ENCODE assay signal across 2 cellular contexts in the genomic region with DNA sequence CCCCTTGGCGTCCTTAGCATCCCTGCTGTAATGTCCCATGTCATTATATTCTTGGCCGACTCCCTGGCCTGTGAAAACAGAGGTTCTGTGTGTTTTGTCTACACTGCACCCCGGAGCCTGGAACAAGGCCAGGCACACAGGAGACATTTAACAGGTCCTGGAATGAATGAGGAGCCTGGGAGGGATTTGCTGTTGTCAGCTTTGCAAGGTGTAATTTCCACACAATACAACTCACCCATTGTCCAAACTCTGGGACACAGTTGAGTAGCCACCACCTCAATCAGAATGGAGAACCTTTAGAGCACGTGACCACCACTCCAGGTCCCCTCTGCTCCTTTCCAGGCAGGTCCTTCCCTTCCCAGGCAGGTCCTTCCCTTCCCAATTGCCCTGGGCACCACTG.
TF ChIP-seq lines count a peak whose summit lies in the region.

No MANE protein-coding gene starts in this region.

TF ChIP-seq in Ishikawa, 13 proteins besides CTCF, POLR2A, EP300 and RAD21:
- TF ChIP-seq FOXM1 (IDR thresholded peaks at IDR 0.05; ENCODE audit: borderline replicate concordance, low read depth): 0 out of 2 replicates have a peak, but pooled peaks have one; percentile 17
- TF ChIP-seq TCF12 (IDR thresholded peaks at IDR 0.05; ENCODE audit: low read depth): no peak
- TF ChIP-seq TAF1 (IDR thresholded peaks at IDR 0.05; ENCODE audit: low read depth): no peak
- peak; percentile 78 for TF ChIP-seq NFIC (IDR thresholded peaks at IDR 0.05)
- TF ChIP-seq CEBPB (IDR thresholded peaks at IDR 0.05): no peak
- TF ChIP-seq YY1 (IDR thresholded peaks at IDR 0.05; ENCODE audit: low read depth): no peak
- TF ChIP-seq ZBTB7A (IDR thresholded peaks at IDR 0.05; ENCODE audit: low read depth): no peak
- TF ChIP-seq TEAD4 (IDR thresholded peaks at IDR 0.05): 0 out of 2 replicates have a peak, but pooled peaks have one; percentile 30
- TF ChIP-seq, protein P1, sequence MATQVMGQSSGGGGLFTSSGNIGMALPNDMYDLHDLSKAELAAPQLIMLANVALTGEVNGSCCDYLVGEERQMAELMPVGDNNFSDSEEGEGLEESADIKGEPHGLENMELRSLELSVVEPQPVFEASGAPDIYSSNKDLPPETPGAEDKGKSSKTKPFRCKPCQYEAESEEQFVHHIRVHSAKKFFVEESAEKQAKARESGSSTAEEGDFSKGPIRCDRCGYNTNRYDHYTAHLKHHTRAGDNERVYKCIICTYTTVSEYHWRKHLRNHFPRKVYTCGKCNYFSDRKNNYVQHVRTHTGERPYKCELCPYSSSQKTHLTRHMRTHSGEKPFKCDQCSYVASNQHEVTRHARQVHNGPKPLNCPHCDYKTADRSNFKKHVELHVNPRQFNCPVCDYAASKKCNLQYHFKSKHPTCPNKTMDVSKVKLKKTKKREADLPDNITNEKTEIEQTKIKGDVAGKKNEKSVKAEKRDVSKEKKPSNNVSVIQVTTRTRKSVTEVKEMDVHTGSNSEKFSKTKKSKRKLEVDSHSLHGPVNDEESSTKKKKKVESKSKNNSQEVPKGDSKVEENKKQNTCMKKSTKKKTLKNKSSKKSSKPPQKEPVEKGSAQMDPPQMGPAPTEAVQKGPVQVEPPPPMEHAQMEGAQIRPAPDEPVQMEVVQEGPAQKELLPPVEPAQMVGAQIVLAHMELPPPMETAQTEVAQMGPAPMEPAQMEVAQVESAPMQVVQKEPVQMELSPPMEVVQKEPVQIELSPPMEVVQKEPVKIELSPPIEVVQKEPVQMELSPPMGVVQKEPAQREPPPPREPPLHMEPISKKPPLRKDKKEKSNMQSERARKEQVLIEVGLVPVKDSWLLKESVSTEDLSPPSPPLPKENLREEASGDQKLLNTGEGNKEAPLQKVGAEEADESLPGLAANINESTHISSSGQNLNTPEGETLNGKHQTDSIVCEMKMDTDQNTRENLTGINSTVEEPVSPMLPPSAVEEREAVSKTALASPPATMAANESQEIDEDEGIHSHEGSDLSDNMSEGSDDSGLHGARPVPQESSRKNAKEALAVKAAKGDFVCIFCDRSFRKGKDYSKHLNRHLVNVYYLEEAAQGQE (IDR thresholded peaks at IDR 0.05; ENCODE audit: low read depth): no peak
- TF ChIP-seq CREB1 (IDR thresholded peaks at IDR 0.05; ENCODE audit: low read depth): no peak
- TF ChIP-seq, protein P2, sequence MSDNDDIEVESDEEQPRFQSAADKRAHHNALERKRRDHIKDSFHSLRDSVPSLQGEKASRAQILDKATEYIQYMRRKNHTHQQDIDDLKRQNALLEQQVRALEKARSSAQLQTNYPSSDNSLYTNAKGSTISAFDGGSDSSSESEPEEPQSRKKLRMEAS (IDR thresholded peaks at IDR 0.05): peak; percentile 32; the same call in 1 of the 2 replicates
- no peak for TF ChIP-seq EGR1 (IDR thresholded peaks at IDR 0.05)
- TF ChIP-seq, protein P3, sequence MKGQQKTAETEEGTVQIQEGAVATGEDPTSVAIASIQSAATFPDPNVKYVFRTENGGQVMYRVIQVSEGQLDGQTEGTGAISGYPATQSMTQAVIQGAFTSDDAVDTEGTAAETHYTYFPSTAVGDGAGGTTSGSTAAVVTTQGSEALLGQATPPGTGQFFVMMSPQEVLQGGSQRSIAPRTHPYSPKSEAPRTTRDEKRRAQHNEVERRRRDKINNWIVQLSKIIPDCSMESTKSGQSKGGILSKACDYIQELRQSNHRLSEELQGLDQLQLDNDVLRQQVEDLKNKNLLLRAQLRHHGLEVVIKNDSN (IDR thresholded peaks at IDR 0.05): peak; percentile 92

TF ChIP-seq in H1, 55 proteins besides CTCF, POLR2A, EP300 and RAD21:
- TF ChIP-seq KDM5A (IDR thresholded peaks at IDR 0.05; ENCODE audit: low read length) (no peak), SP4 (IDR thresholded peaks at IDR 0.05; ENCODE audit: low read length) (no peak), TEAD4 (IDR thresholded peaks at IDR 0.05; ENCODE audit: low read depth, low read length) (no peak), SIRT6 (IDR thresholded peaks at IDR 0.05; ENCODE audit: low read length) (no peak), ASH2L (IDR thresholded peaks at IDR 0.05; ENCODE audit: low read length) (no peak), NRF1 (IDR thresholded peaks at IDR 0.05; ENCODE audit: low read depth, low read length) (no peak), GTF2F1 (IDR thresholded peaks at IDR 0.05; ENCODE audit: borderline replicate concordance, low read depth, low read length) (no peak), CBX5 (IDR thresholded peaks at IDR 0.05; ENCODE audit: low read depth, low read length) (no peak), CHD2 (IDR thresholded peaks at IDR 0.05; ENCODE audit: low read length) (no peak), HDAC6 (IDR thresholded peaks at IDR 0.05; ENCODE audit: low read depth, low read length) (no peak), POU5F1 (IDR thresholded peaks at IDR 0.05; ENCODE audit: low read depth, low read length) (no peak)
- TF ChIP-seq, protein P4, sequence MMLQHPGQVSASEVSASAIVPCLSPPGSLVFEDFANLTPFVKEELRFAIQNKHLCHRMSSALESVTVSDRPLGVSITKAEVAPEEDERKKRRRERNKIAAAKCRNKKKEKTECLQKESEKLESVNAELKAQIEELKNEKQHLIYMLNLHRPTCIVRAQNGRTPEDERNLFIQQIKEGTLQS (IDR thresholded peaks at IDR 0.05; ENCODE audit: insufficient read depth, low read depth, low read length): no peak
- TF ChIP-seq, protein P5, sequence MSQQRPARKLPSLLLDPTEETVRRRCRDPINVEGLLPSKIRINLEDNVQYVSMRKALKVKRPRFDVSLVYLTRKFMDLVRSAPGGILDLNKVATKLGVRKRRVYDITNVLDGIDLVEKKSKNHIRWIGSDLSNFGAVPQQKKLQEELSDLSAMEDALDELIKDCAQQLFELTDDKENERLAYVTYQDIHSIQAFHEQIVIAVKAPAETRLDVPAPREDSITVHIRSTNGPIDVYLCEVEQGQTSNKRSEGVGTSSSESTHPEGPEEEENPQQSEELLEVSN (IDR thresholded peaks at IDR 0.05): no peak
- TF ChIP-seq, protein P2 (IDR thresholded peaks at IDR 0.05): no peak
